8 cellular contexts compared by ENCODE assay signal in the genomic region with DNA sequence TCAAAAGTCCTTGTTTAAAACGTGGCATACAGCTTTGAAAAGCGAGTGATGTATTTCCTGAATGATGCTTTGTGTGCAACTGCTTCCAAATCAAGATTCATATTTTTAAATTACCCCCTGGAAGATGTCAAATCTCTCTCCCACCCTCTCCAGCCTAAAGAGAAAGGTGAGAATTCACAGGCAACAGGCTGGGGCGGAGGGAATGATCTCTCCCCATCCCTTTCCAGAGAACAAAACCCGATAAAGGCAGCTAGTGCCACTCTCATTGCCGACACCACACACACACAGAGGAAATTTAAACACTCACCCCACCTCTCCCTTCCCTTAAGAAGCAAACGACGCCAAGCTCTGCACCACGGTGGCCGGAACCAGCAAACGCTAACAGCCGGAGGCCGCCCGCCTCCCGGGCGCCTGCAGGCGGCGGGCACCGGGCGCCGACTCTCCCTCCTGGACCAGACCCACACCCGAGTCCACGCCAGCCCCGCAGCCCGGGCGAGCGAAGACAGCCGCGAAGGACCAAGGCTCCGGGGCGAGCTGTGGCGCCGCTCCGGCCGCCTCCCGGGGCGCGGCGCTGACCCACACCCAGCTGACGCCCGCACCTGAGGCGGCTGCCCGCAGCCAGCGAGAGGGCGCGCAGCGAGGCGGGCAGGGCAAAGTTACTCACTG.
DNase-seq lines count a peak whose midpoint lies in the region; ATAC-seq, FAIRE-seq and TF ChIP-seq lines count a peak whose summit lies in the region.

No MANE protein-coding gene starts in this region.

- H3K27ac ChIP-seq in C4-2B = peak overlapping the region; percentile 97

- FAIRE-seq in GM19239 (lab: Jason Lieb, UNC) = no peak

- peak; percentile 62 for TF ChIP-seq CTCF in C4-2B (conservative IDR thresholded peaks at IDR 0.05)

- in situ Hi-C loops in T47D (cut with HindIII; ENCODE audit: low pct_unique_long_range_greater_than_20kb, low sequenced_read_pairs) = no loop called here

- DNase-seq in GM19239 (ENCODE audit: insufficient read length, low spot score) (peak; percentile 27), T47D (ENCODE audit: low read depth in 1 of 2, low spot score in 1 of 2) (peak; percentile 16 to 19), kidney tubule cell (ENCODE audit: low spot score) (peak; percentile 53), NCI-H2107 (lab: John Stamatoyannopoulos, UW) (no peak)
- DNase-seq in stimulated activated CD4-positive, alpha-beta T cell treated with anti-CD3 and anti-CD28 coated beads, Interleukin-4, amount 100 ng/mL, for 1 hour = peak; percentile 44

- peak; percentile 29 for ATAC-seq in HG03280 (IDR thresholded peaks at IDR 0.05; ENCODE audit: unreplicated experiment)
- ATAC-seq in SK-N-SH treated with all-trans-retinoic acid at 6 μM for 48 hours = peak; percentile 37

TF ChIP-seq in SK-N-SH treated with all-trans-retinoic acid at 6 μM for 48 hours, 23 proteins besides CTCF, POLR2A, EP300 and RAD21:
- no peak for TF ChIP-seq CSDC2 (CRISPR knock-in tag; IDR thresholded peaks at IDR 0.05)
- TF ChIP-seq GLIS3 (CRISPR knock-in tag; IDR thresholded peaks at IDR 0.05) = no peak
- TF ChIP-seq ZFP30 (CRISPR knock-in tag; IDR thresholded peaks at IDR 0.05) = no peak
- no peak for TF ChIP-seq ZFP3 (CRISPR knock-in tag; IDR thresholded peaks at IDR 0.05)
- TF ChIP-seq, protein P1, sequence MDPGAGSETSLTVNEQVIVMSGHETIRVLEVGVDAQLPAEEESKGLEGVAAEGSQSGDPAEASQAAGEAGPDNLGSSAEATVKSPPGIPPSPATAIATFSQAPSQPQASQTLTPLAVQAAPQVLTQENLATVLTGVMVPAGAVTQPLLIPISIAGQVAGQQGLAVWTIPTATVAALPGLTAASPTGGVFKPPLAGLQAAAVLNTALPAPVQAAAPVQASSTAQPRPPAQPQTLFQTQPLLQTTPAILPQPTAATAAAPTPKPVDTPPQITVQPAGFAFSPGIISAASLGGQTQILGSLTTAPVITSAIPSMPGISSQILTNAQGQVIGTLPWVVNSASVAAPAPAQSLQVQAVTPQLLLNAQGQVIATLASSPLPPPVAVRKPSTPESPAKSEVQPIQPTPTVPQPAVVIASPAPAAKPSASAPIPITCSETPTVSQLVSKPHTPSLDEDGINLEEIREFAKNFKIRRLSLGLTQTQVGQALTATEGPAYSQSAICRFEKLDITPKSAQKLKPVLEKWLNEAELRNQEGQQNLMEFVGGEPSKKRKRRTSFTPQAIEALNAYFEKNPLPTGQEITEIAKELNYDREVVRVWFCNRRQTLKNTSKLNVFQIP (CRISPR knock-in tag; IDR thresholded peaks at IDR 0.05; ENCODE audit: borderline replicate concordance, low read depth) = no peak
- TF ChIP-seq, protein P2, sequence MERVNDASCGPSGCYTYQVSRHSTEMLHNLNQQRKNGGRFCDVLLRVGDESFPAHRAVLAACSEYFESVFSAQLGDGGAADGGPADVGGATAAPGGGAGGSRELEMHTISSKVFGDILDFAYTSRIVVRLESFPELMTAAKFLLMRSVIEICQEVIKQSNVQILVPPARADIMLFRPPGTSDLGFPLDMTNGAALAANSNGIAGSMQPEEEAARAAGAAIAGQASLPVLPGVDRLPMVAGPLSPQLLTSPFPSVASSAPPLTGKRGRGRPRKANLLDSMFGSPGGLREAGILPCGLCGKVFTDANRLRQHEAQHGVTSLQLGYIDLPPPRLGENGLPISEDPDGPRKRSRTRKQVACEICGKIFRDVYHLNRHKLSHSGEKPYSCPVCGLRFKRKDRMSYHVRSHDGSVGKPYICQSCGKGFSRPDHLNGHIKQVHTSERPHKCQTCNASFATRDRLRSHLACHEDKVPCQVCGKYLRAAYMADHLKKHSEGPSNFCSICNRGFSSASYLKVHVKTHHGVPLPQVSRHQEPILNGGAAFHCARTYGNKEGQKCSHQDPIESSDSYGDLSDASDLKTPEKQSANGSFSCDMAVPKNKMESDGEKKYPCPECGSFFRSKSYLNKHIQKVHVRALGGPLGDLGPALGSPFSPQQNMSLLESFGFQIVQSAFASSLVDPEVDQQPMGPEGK (CRISPR knock-in tag; IDR thresholded peaks at IDR 0.05; ENCODE audit: borderline replicate concordance) = no peak
- no peak for TF ChIP-seq ZNF565 (CRISPR knock-in tag; conservative IDR thresholded peaks at IDR 0.05; ENCODE audit: low read depth)
- no peak for TF ChIP-seq RARB (CRISPR knock-in tag; IDR thresholded peaks at IDR 0.05)
- TF ChIP-seq TOX (CRISPR knock-in tag; IDR thresholded peaks at IDR 0.05; ENCODE audit: borderline replicate concordance) = no peak
- TF ChIP-seq ZNF70 (CRISPR knock-in tag; IDR thresholded peaks at IDR 0.05) = no peak
- TF ChIP-seq PPARA (CRISPR knock-in tag; IDR thresholded peaks at IDR 0.05; ENCODE audit: borderline replicate concordance) = no peak
- TF ChIP-seq, protein P3, sequence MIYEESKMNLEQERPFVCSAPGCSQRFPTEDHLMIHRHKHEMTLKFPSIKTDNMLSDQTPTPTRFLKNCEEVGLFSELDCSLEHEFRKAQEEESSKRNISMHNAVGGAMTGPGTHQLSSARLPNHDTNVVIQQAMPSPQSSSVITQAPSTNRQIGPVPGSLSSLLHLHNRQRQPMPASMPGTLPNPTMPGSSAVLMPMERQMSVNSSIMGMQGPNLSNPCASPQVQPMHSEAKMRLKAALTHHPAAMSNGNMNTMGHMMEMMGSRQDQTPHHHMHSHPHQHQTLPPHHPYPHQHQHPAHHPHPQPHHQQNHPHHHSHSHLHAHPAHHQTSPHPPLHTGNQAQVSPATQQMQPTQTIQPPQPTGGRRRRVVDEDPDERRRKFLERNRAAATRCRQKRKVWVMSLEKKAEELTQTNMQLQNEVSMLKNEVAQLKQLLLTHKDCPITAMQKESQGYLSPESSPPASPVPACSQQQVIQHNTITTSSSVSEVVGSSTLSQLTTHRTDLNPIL (CRISPR knock-in tag; IDR thresholded peaks at IDR 0.05; ENCODE audit: low read depth) = no peak
- no peak for TF ChIP-seq TCF4 (CRISPR knock-in tag; IDR thresholded peaks at IDR 0.05; ENCODE audit: borderline replicate concordance)
- TF ChIP-seq, protein P4, sequence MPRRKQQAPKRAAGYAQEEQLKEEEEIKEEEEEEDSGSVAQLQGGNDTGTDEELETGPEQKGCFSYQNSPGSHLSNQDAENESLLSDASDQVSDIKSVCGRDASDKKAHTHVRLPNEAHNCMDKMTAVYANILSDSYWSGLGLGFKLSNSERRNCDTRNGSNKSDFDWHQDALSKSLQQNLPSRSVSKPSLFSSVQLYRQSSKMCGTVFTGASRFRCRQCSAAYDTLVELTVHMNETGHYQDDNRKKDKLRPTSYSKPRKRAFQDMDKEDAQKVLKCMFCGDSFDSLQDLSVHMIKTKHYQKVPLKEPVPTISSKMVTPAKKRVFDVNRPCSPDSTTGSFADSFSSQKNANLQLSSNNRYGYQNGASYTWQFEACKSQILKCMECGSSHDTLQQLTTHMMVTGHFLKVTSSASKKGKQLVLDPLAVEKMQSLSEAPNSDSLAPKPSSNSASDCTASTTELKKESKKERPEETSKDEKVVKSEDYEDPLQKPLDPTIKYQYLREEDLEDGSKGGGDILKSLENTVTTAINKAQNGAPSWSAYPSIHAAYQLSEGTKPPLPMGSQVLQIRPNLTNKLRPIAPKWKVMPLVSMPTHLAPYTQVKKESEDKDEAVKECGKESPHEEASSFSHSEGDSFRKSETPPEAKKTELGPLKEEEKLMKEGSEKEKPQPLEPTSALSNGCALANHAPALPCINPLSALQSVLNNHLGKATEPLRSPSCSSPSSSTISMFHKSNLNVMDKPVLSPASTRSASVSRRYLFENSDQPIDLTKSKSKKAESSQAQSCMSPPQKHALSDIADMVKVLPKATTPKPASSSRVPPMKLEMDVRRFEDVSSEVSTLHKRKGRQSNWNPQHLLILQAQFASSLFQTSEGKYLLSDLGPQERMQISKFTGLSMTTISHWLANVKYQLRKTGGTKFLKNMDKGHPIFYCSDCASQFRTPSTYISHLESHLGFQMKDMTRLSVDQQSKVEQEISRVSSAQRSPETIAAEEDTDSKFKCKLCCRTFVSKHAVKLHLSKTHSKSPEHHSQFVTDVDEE (CRISPR knock-in tag; IDR thresholded peaks at IDR 0.05) = no peak
- no peak for TF ChIP-seq ESRRG (CRISPR knock-in tag; IDR thresholded peaks at IDR 0.05)
- TF ChIP-seq OSR1 (CRISPR knock-in tag; IDR thresholded peaks at IDR 0.05) = no peak
